ENCODE assay signal across 28 cellular contexts in genomic region chr18:31103423-31103822, GRCh38. TPM values are rescaled to one million over a fixed set of nuclear protein-coding genes. Genes with fewer than 3 reads are reported as not detected.
DNase-seq lines count a peak whose midpoint lies in the region; TF ChIP-seq lines count a peak whose summit lies in the region.
"Had no signal": no experiment of that assay in that cellular context is flagged by ENCODE, and none has a peak within 500 bp of the region (broad histone marks: within the 10 kb centered on the region; RNA-seq: fewer than 3 reads in every experiment).

No MANE protein-coding gene starts in this region.

- POLR2A ChIA-PET in MCF 10A (lab: Yijun Ruan, JAX) = interaction anchor here (0.6 to 9.4 kb wide), 23 partner anchors 15 to 394 kb away, joined by 3 to 221 read pairs (median 5); partner anchors contain the start of gene DSC3

- H3K9me3 ChIP-seq in breast epithelium (no peaks in the 10 kb centered on the region), suprapubic skin (no peaks in the 10 kb centered on the region)
- H3K9me3 ChIP-seq: gastroesophageal sphincter, stomach, thyroid gland had no signal

- H3K4me3 ChIP-seq in breast epithelium (no peak overlapping the region), mesendoderm (ENCODE audit: low read length) (no peak overlapping the region), suprapubic skin (no peak overlapping the region)
- H3K4me3 ChIP-seq: gastroesophageal sphincter, stomach, thyroid gland had no signal

- no peak overlapping the region for H2BK5ac ChIP-seq in mesendoderm (ENCODE audit: low read length)

- no peak overlapping the region for H3K4me2 ChIP-seq in mesendoderm (ENCODE audit: low read length)

- intact Hi-C loops in breast epithelium (cut with DNase I; ENCODE audit: low total_unique reads) (no loop called here), MCF 10A (cut with micrococcal nuclease) (loop anchor here (5.0 to 10.0 kb wide), 2 partner anchors 139 to 321 kb away; no protein-coding TSS in a partner anchor)

- no peak overlapping the region for H2AK5ac ChIP-seq in mesendoderm (ENCODE audit: low read length)

- H3K4me3 Mint-ChIP-seq in MCF 10A (ENCODE audit: unreplicated experiment) (no peak overlapping the region), brain (peak overlapping the region in 4 of 5 experiments; percentile 28 to 74 (median 44))
- H3K4me3 Mint-ChIP-seq: activated CD8-positive, alpha-beta T cell treated with anti-CD3 and anti-CD28 coated beads for 36 hours; CD4-positive, alpha-beta T cell had no signal

- no TSS peak for BruUV-seq in MCF 10A (replicated peaks; lab: Mats Ljungman, UMichigan)

- H3K36me3 ChIP-seq in breast epithelium = no peaks in the 10 kb centered on the region
- H3K36me3 ChIP-seq in mesendoderm (ENCODE audit: control insufficient read depth, insufficient read depth, low read length) = no peaks in the 10 kb centered on the region
- H3K36me3 ChIP-seq in suprapubic skin = no peaks in the 10 kb centered on the region
- H3K36me3 ChIP-seq: brain microvascular endothelial cell, gastroesophageal sphincter, stomach, thyroid gland had no signal

- TF ChIP-seq CTCF in breast epithelium (IDR thresholded peaks at IDR 0.05) = no peak
- no peak for TF ChIP-seq CTCF in MCF 10A (IDR thresholded peaks at IDR 0.05; ENCODE audit: unreplicated experiment)
- no peak for TF ChIP-seq CTCF in brain (conservative IDR thresholded peaks at IDR 0.05)
- no peak for TF ChIP-seq CTCF in suprapubic skin (IDR thresholded peaks at IDR 0.05)

- H3K9ac ChIP-seq in mesendoderm (ENCODE audit: low read length) = no peak overlapping the region

- H3K36me3 Mint-ChIP-seq in MCF 10A (ENCODE audit: insufficient read depth, unreplicated experiment) (no peaks in the 10 kb centered on the region), brain (no peaks in the 10 kb centered on the region)

- H3K4me1 Mint-ChIP-seq in MCF 10A (ENCODE audit: insufficient read depth, unreplicated experiment) (peaks cover 30% of the 10 kb centered on the region), brain (peaks cover 34% of the 10 kb centered on the region)

- peak overlapping the region; percentile 94 for H3K27ac ChIP-seq in breast epithelium
- H3K27ac ChIP-seq in mesendoderm (ENCODE audit: low read depth, low read length) = no peak overlapping the region
- H3K27ac ChIP-seq in suprapubic skin = peak overlapping the region; percentile 14
- H3K27ac ChIP-seq: brain microvascular endothelial cell, dorsolateral prefrontal cortex, gastroesophageal sphincter, stomach, thyroid gland had no signal

- H3K79me2 ChIP-seq in mesendoderm (ENCODE audit: control insufficient read depth, insufficient read depth, low read length) = peaks cover 19% of the 10 kb centered on the region

- in situ Hi-C loops in KBM-7 (cut with MboI; ENCODE audit: low pct_unique_long_range_greater_than_20kb, low sequenced_read_pairs) = no loop called here

- no peak overlapping the region for H3K27ac Mint-ChIP-seq in MCF 10A (ENCODE audit: low read depth, unreplicated experiment)
- H3K27ac Mint-ChIP-seq in brain = no peak overlapping the region
- H3K27ac Mint-ChIP-seq: activated CD8-positive, alpha-beta T cell treated with anti-CD3 and anti-CD28 coated beads for 36 hours; CD4-positive, alpha-beta T cell had no signal

- TF ChIP-seq POLR2A in breast epithelium (IDR thresholded peaks at IDR 0.05) (no peak), suprapubic skin (IDR thresholded peaks at IDR 0.05) (no peak)

- H3K4ac ChIP-seq in mesendoderm (ENCODE audit: low read depth, low read length) = no peak overlapping the region

- H3K9me3 Mint-ChIP-seq in MCF 10A (ENCODE audit: unreplicated experiment) (no peaks in the 10 kb centered on the region), brain (no peaks in the 10 kb centered on the region)
- H3K9me3 Mint-ChIP-seq: activated CD8-positive, alpha-beta T cell treated with anti-CD3 and anti-CD28 coated beads for 36 hours had no signal

- CTCF ChIA-PET in MCF 10A (lab: Yijun Ruan, JAX) = interaction anchor here (0.6 to 0.9 kb wide), 4 partner anchors 100 to 743 kb away, joined by 3 to 4 read pairs (median 3); no protein-coding TSS in a partner anchor

- H3K4me1 ChIP-seq in breast epithelium (no peaks in the 10 kb centered on the region), mesendoderm (ENCODE audit: control insufficient read depth, low read depth, low read length) (peaks cover 7% of the 10 kb centered on the region), suprapubic skin (peaks cover 19% of the 10 kb centered on the region)

- no peak overlapping the region for H3K23ac ChIP-seq in mesendoderm (ENCODE audit: low read length)

- H3K27me3 Mint-ChIP-seq in MCF 10A (ENCODE audit: insufficient read depth, unreplicated experiment) (no peaks in the 10 kb centered on the region), brain (peaks cover 36% of the 10 kb centered on the region)

- H3K27me3 ChIP-seq in breast epithelium (no peaks in the 10 kb centered on the region), mesendoderm (ENCODE audit: insufficient read depth, low read length, poor library complexity) (no peaks in the 10 kb centered on the region), suprapubic skin (peaks cover 11% of the 10 kb centered on the region)
- H3K27me3 ChIP-seq: thyroid gland had no signal

- peaks cover 6% of the 10 kb centered on the region for H3K79me1 ChIP-seq in mesendoderm (ENCODE audit: low read length)

- WGBS in mesendoderm (ENCODE audit: extremely low coverage, insufficient coverage, low lambda C conversion rate) = no CpG with 5 or more reads among the region's 3 CpGs
- 46% methylated on average over 3 of the region's 3 CpGs for WGBS in suprapubic skin

- H3K56ac ChIP-seq in mesendoderm (ENCODE audit: low read length) = no peak overlapping the region

- H2BK120ac ChIP-seq in mesendoderm (ENCODE audit: low read depth, low read length) = no peak overlapping the region

- TF ChIP-seq EP300 in suprapubic skin (IDR thresholded peaks at IDR 0.05) = no peak

- H2BK15ac ChIP-seq in mesendoderm (replicated peaks; ENCODE audit: low read depth) = no peak overlapping the region

- DNase-seq in breast epithelium (ENCODE audit: low spot score in 2 of 2) (no peak), MCF 10A (ENCODE audit: unreplicated experiment) (no peak), mesendoderm (peak; percentile 3), suprapubic skin (ENCODE audit: low spot score in 2 of 2) (no peak), NCI-H187 (lab: John Stamatoyannopoulos, UW) (no peak), KBM-7 (no peak)
- no peak for DNase-seq in activated CD4-positive, alpha-beta T cell treated with anti-CD3 and anti-CD28 coated beads for 4 hours
- DNase-seq: activated CD8-positive, alpha-beta T cell treated with anti-CD3 and anti-CD28 coated beads for 36 hours; activated naive CD4-positive, alpha-beta T cell treated with anti-CD3 and anti-CD28 coated beads, Interleukin-2, amount 50 U/mL, for 16 hours; amniotic stem cell; brain microvascular endothelial cell; CD4-positive, alpha-beta T cell; dorsolateral prefrontal cortex; hippocampal formation; IMR-90; left cardiac atrium; NCI-H1092; NCI-H1694; NCI-H524 treated with DMSO at 0.1 percent for 48 hours; right cardiac atrium; SHP77; stomach; thyroid gland had no signal

- H3K18ac ChIP-seq in mesendoderm (ENCODE audit: low read length) = no peak overlapping the region

- H4K8ac ChIP-seq in mesendoderm (ENCODE audit: low read depth, low read length) = no peak overlapping the region

- H4K5ac ChIP-seq in mesendoderm (ENCODE audit: low read length) = no peak overlapping the region

RNA-seq across cellular contexts. Expression of gene DSC2, which starts 1.2 kb away (rescaled TPM):
- total RNA-seq in breast epithelium = 10 to 100 TPM in 2 of 3 donors, 1 to 10 TPM in 1; 8.0 to 72.9 (median 19.0) TPM
- 11.3 and 17.6 TPM in 2 replicates for total RNA-seq in MCF 10A (2022)
- polyA plus RNA-seq in brain (ENCODE audit: insufficient read depth, low read depth, low replicate concordance) = 0.22 TPM
- polyA plus RNA-seq in mesendoderm (2013, experiment 1 of 2) = 28.2 TPM
- polyA plus RNA-seq in mesendoderm (2013, experiment 2 of 2) = 29.3 TPM
- 10 to 100 TPM; 26.2 to 36.4 (median 32.3) TPM for total RNA-seq in suprapubic skin
- total RNA-seq: activated CD8-positive, alpha-beta T cell treated with anti-CD3 and anti-CD28 coated beads for 36 hours; CD4-positive, alpha-beta T cell; IMR-90; T-helper 2 cell treated with Interferon-gamma antibody and Interleukin-4, amounts not matched to agents 100 ng/mL and 5 ng/mL, for 36 hours had no signal
- polyA plus RNA-seq: fibroblast of lung, IMR-90 had no signal

RNA-seq across cellular contexts. Expression of gene DSC1, which starts 59.2 kb away (rescaled TPM):
- total RNA-seq in breast epithelium (under 1 TPM in 1 of 3 donors, not detected in 2; 0.29 TPM), MCF 10A (2022) (not detected in 2 replicates), suprapubic skin (100 to 1,000 TPM; 120 to 640 (median 465) TPM)
- not detected for polyA plus RNA-seq in brain (ENCODE audit: insufficient read depth, low read depth, low replicate concordance)
- polyA plus RNA-seq in mesendoderm (2013, experiment 1 of 2) = 0.01 TPM
- polyA plus RNA-seq in mesendoderm (2013, experiment 2 of 2) = 0.01 TPM
- total RNA-seq: chondrocyte, fibroblast of lung, gastroesophageal sphincter, IMR-90, stomach, thyroid gland had no signal
- polyA plus RNA-seq: fibroblast of lung, IMR-90 had no signal

Comparison
In these comparisons a context has a peak if more than half of its experiments do, and no peak if none do; other contexts are left out.
1. RNA of gene DSC1, which starts 59.2 kb away (total RNA-seq): 120 to 640 TPM in suprapubic skin; 0.29 TPM in breast epithelium and not detected in MCF 10A; every median in the first group is over 10 times any median in the second.